Comparison of ENCODE assay signal across 8 cellular contexts in genomic region chr2:150486539-150487484, GRCh38. TPM values are rescaled to one million over a fixed set of nuclear protein-coding genes. Genes with fewer than 3 reads are reported as not detected.
DNase-seq lines count a peak whose midpoint lies in the region; ATAC-seq lines count a peak whose summit lies in the region.

No MANE protein-coding gene starts in this region.

- H3K9ac ChIP-seq in BLaER1 treated with 17β-estradiol and CSF1 and Interleukin-3, amounts not matched to agents 10 nM and 100 nM, result peak overlapping the region; percentile 33 to 89 (median 70)
- H3K9ac ChIP-seq in HUES48 (ENCODE audit: low read depth, low read length) (peak overlapping the region; percentile 79), adipocyte (ENCODE audit: low read length) (peak overlapping the region; percentile 99), skeletal muscle tissue (ENCODE audit: low read depth in 1 of 3, low read length in 3 of 3) (peak overlapping the region; percentile 82 to 92 (median 86))

- H3K9me3 ChIP-seq in BLaER1 treated with 17β-estradiol and CSF1 and Interleukin-3, amounts not matched to agents 10 nM and 100 nM (replicated peaks in 1 of 11), result no peaks in the 10 kb centered on the region
- no peaks in the 10 kb centered on the region for H3K9me3 ChIP-seq in HUES48 (ENCODE audit: control insufficient read depth, insufficient read depth, low read length)
- no peaks in the 10 kb centered on the region for H3K9me3 ChIP-seq in adipocyte (ENCODE audit: control insufficient read depth, low read length)
- H3K9me3 ChIP-seq in iPS DF 6.9 (ENCODE audit: control insufficient read depth, insufficient read depth, low read length), result no peaks in the 10 kb centered on the region
- H3K9me3 ChIP-seq in skeletal muscle tissue (ENCODE audit: control insufficient read depth in 3 of 3, low read length in 3 of 3), result no peaks in the 10 kb centered on the region

- DNase-seq in adipocyte (ENCODE audit: low read depth), result peak; percentile 65
- DNase-seq in iPS DF 6.9 (ENCODE audit: low read depth, low spot score), result no peak
- no peak for DNase-seq in AG20443 (ENCODE audit: low spot score)

- H3K4me3 ChIP-seq in BLaER1 treated with 17β-estradiol and CSF1 and Interleukin-3, amounts not matched to agents 10 nM and 100 nM, result peak overlapping the region; percentile 65 to 82 (median 70)
- H3K4me3 ChIP-seq in HUES48 (ENCODE audit: low read depth, low read length) (peak overlapping the region; percentile 94), adipocyte (ENCODE audit: low read length) (peak overlapping the region; percentile 99), iPS DF 6.9 (ENCODE audit: low read length) (peak overlapping the region; percentile 77), skeletal muscle tissue (ENCODE audit: low read length in 3 of 3) (peak overlapping the region; percentile 82 to 86 (median 84))

- no CpG with 5 or more reads among the region's 45 CpGs for WGBS in iPS DF 6.9 (ENCODE audit: insufficient coverage, insufficient read length)

- H3K27ac ChIP-seq in BLaER1 treated with 17β-estradiol and CSF1 and Interleukin-3, amounts not matched to agents 10 nM and 100 nM, result peak overlapping the region in 7 of 11 experiments; percentile 28 to 81 (median 45); a peak in 11 of 22 replicates
- H3K27ac ChIP-seq in HUES48 (ENCODE audit: low read depth, low read length) (no peak overlapping the region), iPS DF 6.9 (ENCODE audit: low read length) (no peak overlapping the region), skeletal muscle tissue (ENCODE audit: low read depth, low read length) (peak overlapping the region; percentile 94)

- H3K4me2 ChIP-seq in BLaER1 treated with 17β-estradiol and CSF1 and Interleukin-3, amounts not matched to agents 10 nM and 100 nM, result peak overlapping the region; percentile 84 to 100 (median 99)

- H4K20me1 ChIP-seq in BLaER1 treated with 17β-estradiol and CSF1 and Interleukin-3, amounts not matched to agents 10 nM and 100 nM, result peaks cover 0 to 44% (median 15%) of the 10 kb centered on the region in 11 experiments; a peak in 17 of 22 replicates

- peaks cover 21 to 35% (median 30%) of the 10 kb centered on the region in 10 experiments for H3K4me1 ChIP-seq in BLaER1 treated with 17β-estradiol and CSF1 and Interleukin-3, amounts not matched to agents 10 nM and 100 nM
- peaks cover 28% of the 10 kb centered on the region for H3K4me1 ChIP-seq in HUES48 (ENCODE audit: control insufficient read depth, insufficient read depth, low read length)
- peaks cover 39% of the 10 kb centered on the region for H3K4me1 ChIP-seq in adipocyte (ENCODE audit: control insufficient read depth, insufficient read depth, low read length)
- H3K4me1 ChIP-seq in iPS DF 6.9 (ENCODE audit: control insufficient read depth, insufficient read depth, low read length), result peaks cover 5% of the 10 kb centered on the region; the same call in 1 of the 2 replicates
- peaks cover 14 to 26% (median 21%) of the 10 kb centered on the region in 3 donors for H3K4me1 ChIP-seq in skeletal muscle tissue (ENCODE audit: control insufficient read depth in 3 of 3, insufficient read depth in 3 of 3, low read length in 3 of 3)

- ATAC-seq in HG03439 (IDR thresholded peaks at IDR 0.05; ENCODE audit: unreplicated experiment) (no peak), HG03196 (IDR thresholded peaks at IDR 0.05; ENCODE audit: unreplicated experiment) (no peak)

- peaks cover 6 to 37% (median 33%) of the 10 kb centered on the region in 11 experiments; a peak in 20 of 22 replicates for H3K27me3 ChIP-seq in BLaER1 treated with 17β-estradiol and CSF1 and Interleukin-3, amounts not matched to agents 10 nM and 100 nM
- H3K27me3 ChIP-seq in HUES48 (ENCODE audit: control insufficient read depth, insufficient read depth, low read length) (peaks cover 15% of the 10 kb centered on the region), adipocyte (replicated peaks; ENCODE audit: control insufficient read depth, insufficient read depth, low read length) (no peaks in the 10 kb centered on the region), iPS DF 6.9 (ENCODE audit: control insufficient read depth, insufficient read depth, low read length) (no peaks in the 10 kb centered on the region), skeletal muscle tissue (ENCODE audit: control insufficient read depth in 3 of 3, insufficient read depth in 3 of 3, low read length in 3 of 3) (no peaks in the 10 kb centered on the region)

- H3K36me3 ChIP-seq in BLaER1 treated with 17β-estradiol and CSF1 and Interleukin-3, amounts not matched to agents 10 nM and 100 nM, result no peaks in the 10 kb centered on the region
- H3K36me3 ChIP-seq in HUES48 (ENCODE audit: control insufficient read depth, insufficient read depth, low read length), result 0 out of 2 replicates have a peak, but pooled peaks cover 6% of the 10 kb centered on the region
- H3K36me3 ChIP-seq in adipocyte (ENCODE audit: control insufficient read depth, insufficient read depth, low read length, severe bottlenecking), result peaks cover 22% of the 10 kb centered on the region
- peaks cover 4% of the 10 kb centered on the region; the same call in 1 of the 2 replicates for H3K36me3 ChIP-seq in iPS DF 6.9 (ENCODE audit: control insufficient read depth, insufficient read depth, low read length)
- H3K36me3 ChIP-seq in skeletal muscle tissue (ENCODE audit: control insufficient read depth in 3 of 3, insufficient read depth in 3 of 3, low read length in 3 of 3), result no peaks in the 10 kb centered on the region

RNA-seq across cellular contexts. Expression of gene RND3, which starts 0.7 kb away (rescaled TPM):
- 44.4 TPM for total RNA-seq in skeletal muscle tissue

Comparison
In these comparisons a context has a peak if more than half of its experiments do, and no peak if none do; other contexts are left out.
1. H3K27ac ChIP-seq: peak in BLaER1 treated with 17β-estradiol and CSF1 and Interleukin-3, amounts not matched to agents 10 nM and 100 nM (7 of 11) and skeletal muscle tissue (single experiment); none in HUES48 (single experiment) and iPS DF 6.9 (single experiment).
2. Peak in every context shown above with its lines, with median percentiles within 50 percentile points of each other: H3K4me3 ChIP-seq and H3K9ac ChIP-seq.